ENCODE assay signal across 8 cellular contexts in genomic region chr3:101561630-101562328, GRCh38. TPM values are rescaled to one million over a fixed set of nuclear protein-coding genes. Genes with fewer than 3 reads are reported as not detected.
DNase-seq lines count a peak whose midpoint lies in the region; ATAC-seq and TF ChIP-seq lines count a peak whose summit lies in the region.

TRMT10C (plus strand) TSS chr3:101561868; CDS start chr3:101564782, 2,914 bp downstream.

- H3K27ac ChIP-seq in temporal lobe (ENCODE audit: low read depth, low read length): no peak within 1 kb of the TSS

- peaks cover 40% of the 10 kb centered on the region for H3K4me1 Mint-ChIP-seq in HFFc6 (ENCODE audit: low read depth)
- peaks cover 36% of the 10 kb centered on the region for H3K4me1 Mint-ChIP-seq in activated naive CD4-positive, alpha-beta T cell treated with anti-CD3 and anti-CD28 coated beads, Interleukin-2, amount 50 U/mL, for 24 hours

- H3K4me3 ChIP-seq in NB4 (ENCODE audit: low read depth, low read length): peak within 1 kb of the TSS; percentile 97

- DNase-seq in GM04504 (ENCODE audit: low read depth) (peak; percentile 83), HFFc6 (peak; percentile 88), NB4 (ENCODE audit: low read depth) (peak; percentile 94), glomerular endothelial cell (ENCODE audit: extremely low read depth, low read depth, low spot score) (peak; percentile 63), occipital lobe (lab: John Stamatoyannopoulos, UW) (peak; percentile 86)

- peaks cover 7% of the 10 kb centered on the region; the same call in 1 of the 2 replicates for H3K9me3 Mint-ChIP-seq in HFFc6
- H3K9me3 Mint-ChIP-seq in activated naive CD4-positive, alpha-beta T cell treated with anti-CD3 and anti-CD28 coated beads, Interleukin-2, amount 50 U/mL, for 24 hours: no peaks in the 10 kb centered on the region

- TF ChIP-seq CTCF in HFFc6 (IDR thresholded peaks at IDR 0.05): no peak
- TF ChIP-seq CTCF in NB4 (IDR thresholded peaks at IDR 0.05; ENCODE audit: low read depth, low read length): no peak

- peaks cover 2% of the 10 kb centered on the region for H3K27me3 Mint-ChIP-seq in HFFc6 (ENCODE audit: insufficient read depth)
- no peaks in the 10 kb centered on the region for H3K27me3 Mint-ChIP-seq in activated naive CD4-positive, alpha-beta T cell treated with anti-CD3 and anti-CD28 coated beads, Interleukin-2, amount 50 U/mL, for 24 hours

- H3K27ac Mint-ChIP-seq in HFFc6: peak within 1 kb of the TSS; percentile 98
- peak within 1 kb of the TSS; percentile 98 for H3K27ac Mint-ChIP-seq in activated naive CD4-positive, alpha-beta T cell treated with anti-CD3 and anti-CD28 coated beads, Interleukin-2, amount 50 U/mL, for 24 hours

- H3K36me3 Mint-ChIP-seq in HFFc6 (ENCODE audit: low read depth): peaks cover 47% of the 10 kb centered on the region
- peaks cover 21% of the 10 kb centered on the region for H3K36me3 Mint-ChIP-seq in activated naive CD4-positive, alpha-beta T cell treated with anti-CD3 and anti-CD28 coated beads, Interleukin-2, amount 50 U/mL, for 24 hours

- peak; percentile 99 for ATAC-seq in SK-N-SH treated with all-trans-retinoic acid at 6 μM for 48 hours

- H3K4me3 Mint-ChIP-seq in HFFc6: peak within 1 kb of the TSS; percentile 99
- H3K4me3 Mint-ChIP-seq in activated naive CD4-positive, alpha-beta T cell treated with anti-CD3 and anti-CD28 coated beads, Interleukin-2, amount 50 U/mL, for 24 hours: peak within 1 kb of the TSS; percentile 99

- TF ChIP-seq POLR2A in NB4 (IDR thresholded peaks at IDR 0.05; ENCODE audit: extremely low read depth, insufficient read length): no peak

TF ChIP-seq in SK-N-SH treated with all-trans-retinoic acid at 6 μM for 48 hours, 23 proteins besides CTCF, POLR2A, EP300 and RAD21:
- no peak for TF ChIP-seq ZNF8 (CRISPR knock-in tag; IDR thresholded peaks at IDR 0.05)
- TF ChIP-seq, protein P1, sequence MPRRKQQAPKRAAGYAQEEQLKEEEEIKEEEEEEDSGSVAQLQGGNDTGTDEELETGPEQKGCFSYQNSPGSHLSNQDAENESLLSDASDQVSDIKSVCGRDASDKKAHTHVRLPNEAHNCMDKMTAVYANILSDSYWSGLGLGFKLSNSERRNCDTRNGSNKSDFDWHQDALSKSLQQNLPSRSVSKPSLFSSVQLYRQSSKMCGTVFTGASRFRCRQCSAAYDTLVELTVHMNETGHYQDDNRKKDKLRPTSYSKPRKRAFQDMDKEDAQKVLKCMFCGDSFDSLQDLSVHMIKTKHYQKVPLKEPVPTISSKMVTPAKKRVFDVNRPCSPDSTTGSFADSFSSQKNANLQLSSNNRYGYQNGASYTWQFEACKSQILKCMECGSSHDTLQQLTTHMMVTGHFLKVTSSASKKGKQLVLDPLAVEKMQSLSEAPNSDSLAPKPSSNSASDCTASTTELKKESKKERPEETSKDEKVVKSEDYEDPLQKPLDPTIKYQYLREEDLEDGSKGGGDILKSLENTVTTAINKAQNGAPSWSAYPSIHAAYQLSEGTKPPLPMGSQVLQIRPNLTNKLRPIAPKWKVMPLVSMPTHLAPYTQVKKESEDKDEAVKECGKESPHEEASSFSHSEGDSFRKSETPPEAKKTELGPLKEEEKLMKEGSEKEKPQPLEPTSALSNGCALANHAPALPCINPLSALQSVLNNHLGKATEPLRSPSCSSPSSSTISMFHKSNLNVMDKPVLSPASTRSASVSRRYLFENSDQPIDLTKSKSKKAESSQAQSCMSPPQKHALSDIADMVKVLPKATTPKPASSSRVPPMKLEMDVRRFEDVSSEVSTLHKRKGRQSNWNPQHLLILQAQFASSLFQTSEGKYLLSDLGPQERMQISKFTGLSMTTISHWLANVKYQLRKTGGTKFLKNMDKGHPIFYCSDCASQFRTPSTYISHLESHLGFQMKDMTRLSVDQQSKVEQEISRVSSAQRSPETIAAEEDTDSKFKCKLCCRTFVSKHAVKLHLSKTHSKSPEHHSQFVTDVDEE (CRISPR knock-in tag; IDR thresholded peaks at IDR 0.05): peak; percentile 11; the same call in 1 of the 2 replicates

RNA-seq across cellular contexts. Expression of gene TRMT10C, which starts in this region (rescaled TPM):
- total RNA-seq in HFFc6 (2021; fragmentation: NEBNext Ultra II Directional; extraction: Animal tissue kit (Norgen Biotek cat#: 25700)): 10 to 100 TPM; 19.9 to 26.9 (median 22.0) TPM
- total RNA-seq in glomerular endothelial cell: 22.6 and 33.6 TPM in 2 replicates
- 58.5 TPM for total RNA-seq in occipital lobe
- total RNA-seq in temporal lobe: 36.4 TPM
